In the genomic region with DNA sequence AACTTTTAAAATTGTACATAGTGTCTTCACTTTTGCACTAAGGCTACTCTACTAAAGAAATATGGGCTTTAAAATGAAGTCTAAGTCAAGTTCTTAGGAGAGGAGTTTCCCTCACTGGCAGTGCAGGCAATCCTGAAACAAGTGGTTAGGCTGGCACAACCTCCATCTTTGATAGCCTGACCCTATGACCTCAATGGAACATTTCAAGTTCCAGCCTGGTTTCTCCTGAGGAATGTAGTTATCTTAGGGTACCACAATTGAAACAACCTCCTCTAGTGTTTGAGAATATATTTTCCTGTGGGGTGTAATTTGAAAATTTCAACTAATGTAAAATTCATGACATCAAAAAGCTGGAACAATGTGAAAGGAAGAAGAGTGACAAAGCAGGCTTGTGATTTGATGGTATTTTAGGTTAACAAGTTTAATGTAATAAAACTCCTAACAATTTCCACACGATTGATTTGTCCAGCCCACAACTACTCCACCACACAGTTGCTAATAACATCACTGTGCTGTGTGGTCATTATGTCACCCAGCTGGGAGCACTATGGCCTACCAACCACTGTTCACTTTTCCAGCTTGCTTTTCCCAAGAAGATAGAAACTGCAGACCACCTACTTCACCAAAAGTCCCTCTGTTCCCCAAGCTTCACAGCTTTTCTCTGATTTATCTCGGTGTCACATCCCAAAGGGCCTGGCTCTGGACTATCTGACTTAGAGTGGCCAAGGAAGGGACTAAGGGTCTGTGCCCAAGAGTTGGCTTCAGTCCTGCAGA, we compare ENCODE assay signal across 9 cellular contexts. TPM values are rescaled to one million over a fixed set of nuclear protein-coding genes. Genes with fewer than 3 reads are reported as not detected.
A peak's percentile ranks its signal among the peaks of the same experiment; 100 is the strongest.
DNase-seq lines count a peak whose midpoint lies in the region; ATAC-seq, FAIRE-seq and TF ChIP-seq lines count a peak whose summit lies in the region.
"Had no signal": no experiment of that assay in that cellular context is flagged by ENCODE, and none has a peak within 500 bp of the region (broad histone marks: within the 10 kb centered on the region; RNA-seq: fewer than 3 reads in every experiment).

No MANE protein-coding gene starts in this region.

- H3K27ac ChIP-seq in HUES64 (ENCODE audit: low read depth, low read length) (no peak overlapping the region), liver (ENCODE audit: low read depth in 1 of 2, low read length in 2 of 2) (peak overlapping the region; percentile 93 to 98), testis (peak overlapping the region; percentile 95 to 99)

- H3K4me1 ChIP-seq in HUES64 (ENCODE audit: insufficient read depth, low read length) (peaks cover 50% of the 10 kb centered on the region), liver (ENCODE audit: control insufficient read depth in 4 of 4, insufficient read depth in 4 of 4, low read length in 3 of 4) (peaks cover 3 to 31% (median 17%) of the 10 kb centered on the region in 4 donors), testis (peaks cover 14% of the 10 kb centered on the region)

- no peaks in the 10 kb centered on the region for H3K36me3 Mint-ChIP-seq in activated CD8-positive, alpha-beta T cell treated with anti-CD3 and anti-CD28 coated beads for 36 hours (ENCODE audit: low read depth)

- DNase-seq in bronchial epithelial cell (ENCODE audit: low read depth) = no peak
- DNase-seq in testis = no peak
- no peak for DNase-seq in SKM-1 (lab: John Stamatoyannopoulos, UW; ENCODE audit: unreplicated experiment)
- DNase-seq in activated CD8-positive, alpha-beta T cell treated with anti-CD3 and anti-CD28 coated beads for 36 hours = no peak
- no peak for DNase-seq in nucleus accumbens (lab: John Stamatoyannopoulos, UW)
- DNase-seq: activated CD4-positive, CD25-positive, alpha-beta regulatory T cell treated with anti-CD3 and anti-CD28 coated beads, Interleukin-2, amount 50 U/mL, for 72 hours; MM.1S had no signal

- CTCF ChIA-PET in activated CD8-positive, alpha-beta T cell treated with anti-CD3 and anti-CD28 coated beads for 36 hours (lab: Charles Lee) = interaction anchor here (1.4 kb wide), 1 partner anchor 18 kb away, joined by 4 read pairs; no protein-coding TSS in a partner anchor

- no peaks in the 10 kb centered on the region for H3K9me3 Mint-ChIP-seq in activated CD8-positive, alpha-beta T cell treated with anti-CD3 and anti-CD28 coated beads for 36 hours

- no peak for TF ChIP-seq POLR2A in testis (IDR thresholded peaks at IDR 0.05)

- H3K4me3 Mint-ChIP-seq in activated CD8-positive, alpha-beta T cell treated with anti-CD3 and anti-CD28 coated beads for 36 hours = no peak overlapping the region

- H3K9ac ChIP-seq in HUES64 (ENCODE audit: low read depth, low read length) (peak overlapping the region; percentile 91; the same call in 1 of the 2 replicates), liver (ENCODE audit: low read depth in 1 of 2, low read length in 2 of 2) (peak overlapping the region in 1 of 2 donors; percentile 81)

- no peak for ATAC-seq in activated CD8-positive, alpha-beta T cell treated with anti-CD3 and anti-CD28 coated beads for 36 hours

- POLR2A ChIA-PET in activated CD8-positive, alpha-beta T cell treated with anti-CD3 and anti-CD28 coated beads for 36 hours (lab: Charles Lee) = no interaction called here

- no peak for FAIRE-seq in bronchial epithelial cell (lab: Jason Lieb, UNC)

- intact Hi-C loops in testis (cut with DNase I; ENCODE audit: low total_unique reads) = loop anchor here (5.0 kb wide), 1 partner anchor 124 kb away; no protein-coding TSS in a partner anchor
- intact Hi-C loops in activated CD8-positive, alpha-beta T cell treated with anti-CD3 and anti-CD28 coated beads for 36 hours (cut with micrococcal nuclease) = no loop called here

- peaks cover 10% of the 10 kb centered on the region for H3K4me1 Mint-ChIP-seq in activated CD8-positive, alpha-beta T cell treated with anti-CD3 and anti-CD28 coated beads for 36 hours (ENCODE audit: low read depth)

- H3K27me3 ChIP-seq in HUES64 (ENCODE audit: insufficient read depth, low read length) (peaks cover 15% of the 10 kb centered on the region), bronchial epithelial cell (ENCODE audit: control insufficient read depth, insufficient read depth, low read length) (no peaks in the 10 kb centered on the region), liver (ENCODE audit: control insufficient read depth in 4 of 4, insufficient read depth in 4 of 4, low read length in 3 of 4) (peaks cover 0 to 2% (median 0%) of the 10 kb centered on the region in 4 donors), testis (no peaks in the 10 kb centered on the region)

- H3K27ac Mint-ChIP-seq in activated CD8-positive, alpha-beta T cell treated with anti-CD3 and anti-CD28 coated beads for 36 hours = no peak overlapping the region

- TF ChIP-seq RAD21 in liver (IDR thresholded peaks at IDR 0.05) = no peak

- H3K9me3 ChIP-seq in HUES64 (ENCODE audit: insufficient read depth, low read depth, low read length) = no peaks in the 10 kb centered on the region
- H3K9me3 ChIP-seq in liver (ENCODE audit: control insufficient read depth in 4 of 4, low read length in 3 of 4) = no peaks in the 10 kb centered on the region
- no peaks in the 10 kb centered on the region for H3K9me3 ChIP-seq in testis

- no peak for TF ChIP-seq CTCF in bronchial epithelial cell (IDR thresholded peaks at IDR 0.05; ENCODE audit: insufficient read depth, low read length, severe bottlenecking)
- TF ChIP-seq CTCF in liver (IDR thresholded peaks at IDR 0.05; ENCODE audit: low read depth, low read length, missing input control) = no peak
- no peak for TF ChIP-seq CTCF in testis (IDR thresholded peaks at IDR 0.05)
- TF ChIP-seq CTCF in activated CD8-positive, alpha-beta T cell treated with anti-CD3 and anti-CD28 coated beads for 36 hours (IDR thresholded peaks at IDR 0.05) = no peak

- peaks cover 55% of the 10 kb centered on the region for H3K27me3 Mint-ChIP-seq in activated CD8-positive, alpha-beta T cell treated with anti-CD3 and anti-CD28 coated beads for 36 hours

- H3K36me3 ChIP-seq in HUES64 (ENCODE audit: insufficient read depth, low read length) (peaks cover 32% of the 10 kb centered on the region), bronchial epithelial cell (ENCODE audit: control insufficient read depth, insufficient read depth, low read length) (no peaks in the 10 kb centered on the region), liver (ENCODE audit: control insufficient read depth in 4 of 4, insufficient read depth in 3 of 4, low read depth in 1 of 4, low read length in 3 of 4) (peaks cover 0 to 2% (median 0%) of the 10 kb centered on the region in 4 donors), testis (ENCODE audit: low read depth, missing control alignments) (no peaks in the 10 kb centered on the region)

- WGBS in HUES64 = 33% methylated on average over 2 of the region's 2 CpGs
- WGBS in liver = 65% methylated on average over 2 of the region's 2 CpGs
- WGBS in testis, 2 donors = 17 to 20% methylated on average over 2 of the region's 2 CpGs

- H3K4me3 ChIP-seq in HUES64 (ENCODE audit: low read length) (peak overlapping the region; percentile 65), bronchial epithelial cell (ENCODE audit: low read depth, low read length) (peak overlapping the region; percentile 83), liver (ENCODE audit: low read depth in 1 of 3, low read length in 3 of 3) (peak overlapping the region; percentile 57 to 88 (median 65)), testis (peak overlapping the region; percentile 72 to 83)

TF ChIP-seq in liver, 16 proteins besides CTCF, POLR2A, EP300 and RAD21 (continues in another document):
- TF ChIP-seq MAX (IDR thresholded peaks at IDR 0.05) (no peak), JUND (IDR thresholded peaks at IDR 0.05) (no peak), SP1 (IDR thresholded peaks at IDR 0.05) (no peak), RXRA (IDR thresholded peaks at IDR 0.05) (no peak), HNF4G (IDR thresholded peaks at IDR 0.05) (no peak), NR2F2 (IDR thresholded peaks at IDR 0.05) (no peak), TAF1 (conservative IDR thresholded peaks at IDR 0.05) (no peak), EGR1 (IDR thresholded peaks at IDR 0.05; ENCODE audit: low read depth in 2 of 2) (no peak), HNF4A (conservative IDR thresholded peaks at IDR 0.05) (no peak), FOXA1 (IDR thresholded peaks at IDR 0.05) (no peak)
- TF ChIP-seq, protein P1, sequence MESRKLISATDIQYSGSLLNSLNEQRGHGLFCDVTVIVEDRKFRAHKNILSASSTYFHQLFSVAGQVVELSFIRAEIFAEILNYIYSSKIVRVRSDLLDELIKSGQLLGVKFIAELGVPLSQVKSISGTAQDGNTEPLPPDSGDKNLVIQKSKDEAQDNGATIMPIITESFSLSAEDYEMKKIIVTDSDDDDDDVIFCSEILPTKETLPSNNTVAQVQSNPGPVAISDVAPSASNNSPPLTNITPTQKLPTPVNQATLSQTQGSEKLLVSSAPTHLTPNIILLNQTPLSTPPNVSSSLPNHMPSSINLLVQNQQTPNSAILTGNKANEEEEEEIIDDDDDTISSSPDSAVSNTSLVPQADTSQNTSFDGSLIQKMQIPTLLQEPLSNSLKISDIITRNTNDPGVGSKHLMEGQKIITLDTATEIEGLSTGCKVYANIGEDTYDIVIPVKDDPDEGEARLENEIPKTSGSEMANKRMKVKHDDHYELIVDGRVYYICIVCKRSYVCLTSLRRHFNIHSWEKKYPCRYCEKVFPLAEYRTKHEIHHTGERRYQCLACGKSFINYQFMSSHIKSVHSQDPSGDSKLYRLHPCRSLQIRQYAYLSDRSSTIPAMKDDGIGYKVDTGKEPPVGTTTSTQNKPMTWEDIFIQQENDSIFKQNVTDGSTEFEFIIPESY (IDR thresholded peaks at IDR 0.05) = no peak

RNA-seq across cellular contexts. Expression of gene WWTR1, which starts 1.8 kb away (rescaled TPM):
- polyA plus RNA-seq in HUES64 (2013, experiment 1 of 2) = 17.2 TPM
- 17.4 TPM for polyA plus RNA-seq in HUES64 (2013, experiment 2 of 2)
- total RNA-seq in bronchial epithelial cell (3.4 and 7.3 TPM in 2 replicates), liver (10 to 100 TPM in 1 of 2 donors, 1 to 10 TPM in 1; 4.5 to 11.8 TPM), testis (10 to 100 TPM; 46.5 to 47.0 TPM)
- polyA plus RNA-seq in liver (1 to 10 TPM; 8.9 to 9.2 TPM), testis (ENCODE audit: insufficient read depth, low read depth, low replicate concordance) (19.4 TPM)
- total RNA-seq in activated CD8-positive, alpha-beta T cell treated with anti-CD3 and anti-CD28 coated beads for 36 hours = under 1 TPM; 0.40 to 0.63 TPM
